ENCODE assay signal across 8 cellular contexts in genomic region chr20:32206383-32207210, GRCh38. TPM values are rescaled to one million over a fixed set of nuclear protein-coding genes. Genes with fewer than 3 reads are reported as not detected.
DNase-seq lines count a peak whose midpoint lies in the region; ATAC-seq, FAIRE-seq and TF ChIP-seq lines count a peak whose summit lies in the region.

No MANE protein-coding gene starts in this region.

- H3K36me3 ChIP-seq in endothelial cell of umbilical vein (ENCODE audit: control insufficient read depth in 2 of 2, extremely low read depth in 1 of 2, insufficient read depth in 2 of 2, low read length in 2 of 2), result peaks cover 4 to 13% of the 10 kb centered on the region in 2 experiments
- H3K36me3 ChIP-seq in ovary, result no peaks in the 10 kb centered on the region

- H2AFZ ChIP-seq in endothelial cell of umbilical vein (ENCODE audit: low read depth, low read length), result peak overlapping the region; percentile 64

- H3K9me3 ChIP-seq in endothelial cell of umbilical vein (replicated peaks; ENCODE audit: control insufficient read depth, insufficient read depth, low read length) (no peaks in the 10 kb centered on the region), ovary (no peaks in the 10 kb centered on the region)

- intact Hi-C loops in endothelial cell of umbilical vein (cut with micrococcal nuclease), result loop anchor here (1.0 to 5.0 kb wide), 3 partner anchors 152 to 446 kb away; partner anchors contain the start of gene ASXL1
- intact Hi-C loops in ovary (cut with DNase I), result loop anchor here in 1 of 4 donors (10.0 kb wide), 1 partner anchor 278 kb away; no protein-coding TSS in a partner anchor

- peak; percentile 24 for DNase-seq in GM03348 (ENCODE audit: low spot score)
- DNase-seq in SK-N-DZ (ENCODE audit: low spot score), result peak; percentile 27
- no peak for DNase-seq in endothelial cell of umbilical vein (ENCODE audit: low read depth, low spot score)
- no peak for DNase-seq in ovary
- no peak for DNase-seq in NCI-H748 treated with DMSO at 0.1 percent for 48 hours (lab: John Stamatoyannopoulos, UW)

- H3K27ac ChIP-seq in endothelial cell of umbilical vein (ENCODE audit: insufficient read depth, low read depth, low read length) (peak overlapping the region; percentile 45), ovary (peak overlapping the region; percentile 85 to 94)

- H3K4me3 ChIP-seq in endothelial cell of umbilical vein (replicated peaks in 1 of 3; ENCODE audit: insufficient read depth in 1 of 3, low read depth in 1 of 3, low read length in 3 of 3) (peak overlapping the region; percentile 38 to 81 (median 76)), ovary (peak overlapping the region; percentile 91)

- dilution Hi-C loops in endothelial cell of umbilical vein (cut with MboI; ENCODE audit: extremely low pct_ligation_motif_present, low sequenced_read_pairs), result no loop called here

- ATAC-seq in GM21737 (IDR thresholded peaks at IDR 0.05; ENCODE audit: unreplicated experiment) (no peak), GM18498 (IDR thresholded peaks at IDR 0.05; ENCODE audit: unreplicated experiment) (no peak)
- ATAC-seq in activated CD4-positive, CD25-positive, alpha-beta regulatory T cell treated with anti-CD3 and anti-CD28 coated beads, Interleukin-2, amount 50 U/mL, for 24 hours, result no peak

- CTCF ChIA-PET in endothelial cell of umbilical vein (lab: Charles Lee), result no interaction called here

- TF ChIP-seq CTCF in endothelial cell of umbilical vein (IDR thresholded peaks at IDR 0.05; ENCODE audit: extremely low read depth in 1 of 2, insufficient read depth in 1 of 2, low read depth in 1 of 2, low read length in 2 of 2), result no peak
- TF ChIP-seq CTCF in ovary (IDR thresholded peaks at IDR 0.05), result no peak

- TSS peak; percentile 36 for BruUV-seq in endothelial cell of umbilical vein (replicated peaks; lab: Mats Ljungman, UMichigan)

- no peaks in the 10 kb centered on the region for H3K9me1 ChIP-seq in endothelial cell of umbilical vein (replicated peaks; ENCODE audit: control insufficient read depth, extremely low read depth, insufficient read depth, low read length)

- H4K20me1 ChIP-seq in endothelial cell of umbilical vein (replicated peaks; ENCODE audit: control insufficient read depth, extremely low read depth, insufficient read depth, low read length), result no peaks in the 10 kb centered on the region

- FAIRE-seq in endothelial cell of umbilical vein (lab: Jason Lieb, UNC), result no peak

- POLR2A ChIA-PET in endothelial cell of umbilical vein (lab: Charles Lee), result interaction anchor here (0.5 kb wide), 1 partner anchor 151 kb away, joined by 3 read pairs; the partner anchor contains the start of gene ASXL1

- peak overlapping the region; percentile 95 for H3K4me2 ChIP-seq in endothelial cell of umbilical vein (ENCODE audit: insufficient read depth, low read length)

- H3K27me3 ChIP-seq in endothelial cell of umbilical vein (ENCODE audit: control insufficient read depth in 2 of 2, insufficient read depth in 2 of 2, low read length in 2 of 2) (no peaks in the 10 kb centered on the region), ovary (no peaks in the 10 kb centered on the region)

- peak overlapping the region; percentile 76 for H3K9ac ChIP-seq in endothelial cell of umbilical vein (replicated peaks; ENCODE audit: extremely low read depth, insufficient read depth, low read length)

- peaks cover 81% of the 10 kb centered on the region for H3K79me2 ChIP-seq in endothelial cell of umbilical vein (ENCODE audit: control insufficient read depth, insufficient read depth, low read length)

- H3K4me1 ChIP-seq in endothelial cell of umbilical vein (ENCODE audit: control insufficient read depth, extremely low read depth, insufficient read depth, low read length) (peaks cover 21% of the 10 kb centered on the region), ovary (ENCODE audit: insufficient read depth) (peaks cover 12% of the 10 kb centered on the region)

- 22 to 28% (median 26%) methylated on average over 10 of the region's 10 CpGs for WGBS in ovary, 3 donors

- TF ChIP-seq POLR2A in endothelial cell of umbilical vein (IDR thresholded peaks at IDR 0.05; ENCODE audit: low read depth, low read length), result no peak
- TF ChIP-seq POLR2A in ovary (IDR thresholded peaks at IDR 0.05), result no peak

- no peak for TF ChIP-seq EP300 in ovary (IDR thresholded peaks at IDR 0.05)

TF ChIP-seq in endothelial cell of umbilical vein, 7 proteins besides CTCF, POLR2A, EP300 and RAD21:
- TF ChIP-seq JUN (IDR thresholded peaks at IDR 0.05; ENCODE audit: borderline replicate concordance, insufficient read depth, insufficient read length, low read depth), result no peak
- TF ChIP-seq EZH2 (IDR thresholded peaks at IDR 0.05; ENCODE audit: borderline replicate concordance, low read depth, low read length, severe bottlenecking), result no peak
- TF ChIP-seq GATA2 (IDR thresholded peaks at IDR 0.05; ENCODE audit: insufficient read depth, insufficient read length, low read depth, low read length), result no peak
- TF ChIP-seq POLR2AphosphoS5 (IDR thresholded peaks at IDR 0.05; ENCODE audit: insufficient read depth, low read depth, low read length), result no peak
- no peak for TF ChIP-seq FOS (IDR thresholded peaks at IDR 0.05; ENCODE audit: borderline replicate concordance, insufficient read depth, low read length)
- TF ChIP-seq MAX (IDR thresholded peaks at IDR 0.05; ENCODE audit: insufficient read depth, insufficient read length), result no peak
- TF ChIP-seq MYC (IDR thresholded peaks at IDR 0.05; ENCODE audit: low read depth, low read length), result no peak

RNA-seq across cellular contexts. Expression of gene PLAGL2, which starts 0.9 kb away (rescaled TPM):
- 10.9 and 12.5 TPM in 2 replicates for polyA plus RNA-seq in SK-N-DZ (2014; cell fraction: cytosol; rRNA removed)
- 4.4 and 12.4 TPM in 2 replicates for polyA plus RNA-seq in SK-N-DZ (2014; cell fraction: nucleus; rRNA removed)
- total RNA-seq in endothelial cell of umbilical vein, result 14.6 and 15.2 TPM in 2 replicates
- 7.0 and 8.2 TPM in 2 replicates for polyA plus RNA-seq in endothelial cell of umbilical vein
- polyA plus RNA-seq in endothelial cell of umbilical vein (2011; cell fraction: cytosol; rRNA removed), result 7.1 and 7.7 TPM in 2 replicates
- 6.1 and 7.6 TPM in 2 replicates for polyA plus RNA-seq in endothelial cell of umbilical vein (2011; cell fraction: nucleus; rRNA removed)
- 8.7 and 9.1 TPM in 2 replicates for polyA plus RNA-seq in endothelial cell of umbilical vein (2012)
- polyA minus RNA-seq in endothelial cell of umbilical vein, result 11.0 and 11.8 TPM in 2 replicates
- 8.2 TPM for polyA minus RNA-seq in endothelial cell of umbilical vein (2011; cell fraction: cytosol; rRNA and poly(A)+ RNA removed)
- polyA minus RNA-seq in endothelial cell of umbilical vein (2011; cell fraction: nucleus; rRNA and poly(A)+ RNA removed), result 6.7 and 7.4 TPM in 2 replicates
- 10 to 100 TPM in 6 of 7 donors, 1 to 10 TPM in 1; 6.6 to 21.8 (median 15.9) TPM for total RNA-seq in ovary
- 10 to 100 TPM in 1 of 2 donors, 1 to 10 TPM in 1; 5.4 to 11.4 TPM for polyA plus RNA-seq in ovary

RNA-seq across cellular contexts. Expression of gene POFUT1, which starts 1.1 kb away (rescaled TPM):
- 30.0 and 38.8 TPM in 2 replicates for polyA plus RNA-seq in SK-N-DZ (2014; cell fraction: cytosol; rRNA removed)
- 14.4 and 15.3 TPM in 2 replicates for polyA plus RNA-seq in SK-N-DZ (2014; cell fraction: nucleus; rRNA removed)
- total RNA-seq in endothelial cell of umbilical vein, result 48.1 and 51.4 TPM in 2 replicates
- 29.0 and 30.9 TPM in 2 replicates for polyA plus RNA-seq in endothelial cell of umbilical vein
- polyA plus RNA-seq in endothelial cell of umbilical vein (2011; cell fraction: cytosol; rRNA removed), result 35.4 and 35.7 TPM in 2 replicates
- polyA plus RNA-seq in endothelial cell of umbilical vein (2011; cell fraction: nucleus; rRNA removed), result 21.0 and 23.0 TPM in 2 replicates
- polyA plus RNA-seq in endothelial cell of umbilical vein (2012), result 39.6 and 45.7 TPM in 2 replicates
- 39.5 and 43.7 TPM in 2 replicates for polyA minus RNA-seq in endothelial cell of umbilical vein
- polyA minus RNA-seq in endothelial cell of umbilical vein (2011; cell fraction: cytosol; rRNA and poly(A)+ RNA removed), result 20.0 TPM
- polyA minus RNA-seq in endothelial cell of umbilical vein (2011; cell fraction: nucleus; rRNA and poly(A)+ RNA removed), result 13.8 and 18.7 TPM in 2 replicates
- total RNA-seq in ovary, result 10 to 100 TPM; 18.0 to 47.7 (median 32.3) TPM
- 10 to 100 TPM; 19.2 to 48.4 TPM for polyA plus RNA-seq in ovary

Comparison
In these comparisons a context has a peak if more than half of its experiments do, and no peak if none do; other contexts are left out.
1. DNase-seq: peak in GM03348 (single experiment) and SK-N-DZ (single experiment); none in endothelial cell of umbilical vein (single experiment), ovary (0 of 5) and NCI-H748 treated with DMSO at 0.1 percent for 48 hours (single experiment).